In genomic region chr6:149934249-149935156, GRCh38 we compare ENCODE assay signal across 8 cellular contexts. TPM values are rescaled to one million over a fixed set of nuclear protein-coding genes. Genes with fewer than 3 reads are reported as not detected.
A peak's percentile ranks its signal among the peaks of the same experiment; 100 is the strongest.
DNase-seq lines count a peak whose midpoint lies in the region; ATAC-seq and TF ChIP-seq lines count a peak whose summit lies in the region.

No MANE protein-coding gene starts in this region.

- peaks cover 60% of the 10 kb centered on the region for H3K27me3 ChIP-seq in AG04450 (ENCODE audit: control insufficient read depth, insufficient read depth, low read length)

- no peak overlapping the region for H3K27ac ChIP-seq in AG04450 (ENCODE audit: low read depth, low read length)

- H3K4me3 ChIP-seq in AG04450 (ENCODE audit: low read depth, low read length): no peak overlapping the region

- ATAC-seq in GM18498 (IDR thresholded peaks at IDR 0.05; ENCODE audit: unreplicated experiment): peak; percentile 33
- ATAC-seq in GM18907 (IDR thresholded peaks at IDR 0.05; ENCODE audit: unreplicated experiment): no peak

- CTCF ChIA-PET in AG04450 (lab: Charles Lee): interaction anchor here (0.7 to 2.2 kb wide), 2 partner anchors 70 to 83 kb away, joined by 4 to 18 read pairs; no protein-coding TSS in a partner anchor

- peak; percentile 65 for TF ChIP-seq CTCF in AG04450 (IDR thresholded peaks at IDR 0.05; ENCODE audit: low read depth, low read length)

- POLR2A ChIA-PET in AG04450 (lab: Yijun Ruan, JAX): no interaction called here

- peak; percentile 39 for DNase-seq in AG04450 (ENCODE audit: low read depth, low spot score)
- DNase-seq in NCI-H524 treated with DMSO at 0.1 percent for 48 hours (lab: John Stamatoyannopoulos, UW): peak; percentile 20
- DNase-seq in activated CD4-positive, alpha-beta T cell treated with anti-CD3 and anti-CD28 coated beads, Interleukin-2, amount 50 U/mL, for 1 hour: peak; percentile 73
- DNase-seq in effector CD4-positive, alpha-beta T cell: peak; percentile 65
- peak; percentile 84 for DNase-seq in medulla oblongata (ENCODE audit: extremely low spot score)
- peak; percentile 49 for DNase-seq in stimulated activated CD8-positive, alpha-beta memory T cell treated with anti-CD3 and anti-CD28 coated beads, Interleukin-2, amount 100 ng/mL, for 1 hour (ENCODE audit: low read depth in 2 of 2)

- no peaks in the 10 kb centered on the region; the same call in 1 of the 2 replicates for H3K9me3 ChIP-seq in AG04450 (ENCODE audit: control insufficient read depth, insufficient read depth, low read length)

RNA-seq across cellular contexts. Expression of gene ULBP2, which starts 7.3 kb away (rescaled TPM):
- polyA plus RNA-seq in AG04450 (2011; rRNA removed): 6.3 and 7.9 TPM in 2 replicates
- polyA minus RNA-seq in AG04450 (2011; rRNA and poly(A)+ RNA removed): 3.9 and 5.1 TPM in 2 replicates

RNA-seq across cellular contexts. Expression of gene RAET1G, which starts 11.6 kb away (rescaled TPM):
- polyA plus RNA-seq in AG04450 (2011; rRNA removed): 3.0 TPM in 2 replicates
- 1.0 and 1.8 TPM in 2 replicates for polyA minus RNA-seq in AG04450 (2011; rRNA and poly(A)+ RNA removed)

RNA-seq across cellular contexts. Expression of gene ULBP1, which starts 29.2 kb away (rescaled TPM):
- 2.6 and 2.8 TPM in 2 replicates for polyA plus RNA-seq in AG04450 (2011; rRNA removed)
- polyA minus RNA-seq in AG04450 (2011; rRNA and poly(A)+ RNA removed): 0.60 and 1.0 TPM in 2 replicates

RNA-seq across cellular contexts. Expression of gene RAET1E, which starts 36.6 kb away (rescaled TPM):
- polyA plus RNA-seq in AG04450 (2011; rRNA removed): not detected in 2 replicates
- polyA minus RNA-seq in AG04450 (2011; rRNA and poly(A)+ RNA removed): 0.23 TPM in 1 of 2 replicates, not detected in the other

Comparison
In these comparisons a context has a peak if more than half of its experiments do, and no peak if none do; other contexts are left out.
1. DNase-seq: peak in every context shown above with its lines; median percentile 84 in medulla oblongata; 73 in activated CD4-positive, alpha-beta T cell treated with anti-CD3 and anti-CD28 coated beads, Interleukin-2, amount 50 U/mL, for 1 hour; 65 in effector CD4-positive, alpha-beta T cell; 49 in stimulated activated CD8-positive, alpha-beta memory T cell treated with anti-CD3 and anti-CD28 coated beads, Interleukin-2, amount 100 ng/mL, for 1 hour; 39 in AG04450; 20 in NCI-H524 treated with DMSO at 0.1 percent for 48 hours.